In genomic region chr9:37456808-37457207, GRCh38 we compare ENCODE assay signal across 21 cellular contexts. TPM values are rescaled to one million over a fixed set of nuclear protein-coding genes. Genes with fewer than 3 reads are reported as not detected.
DNase-seq lines count a peak whose midpoint lies in the region; ATAC-seq and TF ChIP-seq lines count a peak whose summit lies in the region.
"Had no signal": no experiment of that assay in that cellular context is flagged by ENCODE, and none has a peak within 500 bp of the region (broad histone marks: within the 10 kb centered on the region; RNA-seq: fewer than 3 reads in every experiment).

No MANE protein-coding gene starts in this region.

- DNase-seq in T-helper 1 cell (no peak), mesothelial cell of epicardium (ENCODE audit: low spot score in 2 of 2, unreplicated experiment in 2 of 2) (no peak), UCSD-AML1 (lab: John Stamatoyannopoulos, UW; ENCODE audit: unreplicated experiment) (no peak), NCI-H82 (lab: John Stamatoyannopoulos, UW) (no peak), HCEC 1CT (no peak)
- DNase-seq: AML-193, COR-L47, DMS 273 treated with DMSO at 0.1 percent for 48 hours, H9, Kasumi-1, NCI-H1105, NCI-H1694 treated with DMSO at 0.1 percent for 48 hours, NCI-H510A, NCI-H748 treated with DMSO at 0.1 percent for 48 hours, OCI-M1, SHP77 had no signal

- TF ChIP-seq CTCF in mesothelial cell of epicardium (IDR thresholded peaks at IDR 0.05; ENCODE audit: unreplicated experiment), result no peak

- ATAC-seq in activated T-helper 17 cell treated with anti-CD3 and anti-CD28 coated beads, Interleukin-2, amount 50 U/mL, for 72 hours (replicated peaks), result no peak
- ATAC-seq in GM21381 (IDR thresholded peaks at IDR 0.05; ENCODE audit: unreplicated experiment), result no peak

- H3K4me3 Mint-ChIP-seq in T-helper 1 cell treated with Interleukin-12 subunit alpha and Interleukin-12 subunit beta and Interleukin-4 antibody, amounts not matched to agents 30 μg/mL and 1 μg/mL, for 36 hours, result no peak overlapping the region
- H3K4me3 Mint-ChIP-seq in activated T-helper 17 cell treated with anti-CD3 and anti-CD28 coated beads, Interleukin-2, amount 50 U/mL, for 72 hours, result no peak overlapping the region
- no peak overlapping the region for H3K4me3 Mint-ChIP-seq in mesothelial cell of epicardium
- H3K4me3 Mint-ChIP-seq: CD14-positive monocyte, H9 had no signal

- H3K27me3 Mint-ChIP-seq in T-helper 1 cell treated with Interleukin-12 subunit alpha and Interleukin-12 subunit beta and Interleukin-4 antibody, amounts not matched to agents 30 μg/mL and 1 μg/mL, for 36 hours (ENCODE audit: low read depth), result no peaks in the 10 kb centered on the region
- H3K27me3 Mint-ChIP-seq in activated T-helper 17 cell treated with anti-CD3 and anti-CD28 coated beads, Interleukin-2, amount 50 U/mL, for 72 hours, result no peaks in the 10 kb centered on the region
- no peaks in the 10 kb centered on the region for H3K27me3 Mint-ChIP-seq in mesothelial cell of epicardium (ENCODE audit: low read depth)
- H3K27me3 Mint-ChIP-seq: IgD-negative memory B cell had no signal

- no peaks in the 10 kb centered on the region for H3K36me3 Mint-ChIP-seq in T-helper 1 cell treated with Interleukin-12 subunit alpha and Interleukin-12 subunit beta and Interleukin-4 antibody, amounts not matched to agents 30 μg/mL and 1 μg/mL, for 36 hours (ENCODE audit: low read depth)
- peaks cover 2% of the 10 kb centered on the region for H3K36me3 Mint-ChIP-seq in activated T-helper 17 cell treated with anti-CD3 and anti-CD28 coated beads, Interleukin-2, amount 50 U/mL, for 72 hours (ENCODE audit: low read depth)
- peaks cover 14% of the 10 kb centered on the region for H3K36me3 Mint-ChIP-seq in mesothelial cell of epicardium
- H3K36me3 Mint-ChIP-seq: IgD-negative memory B cell had no signal

- peak overlapping the region; percentile 9 for H3K27ac Mint-ChIP-seq in T-helper 1 cell treated with Interleukin-12 subunit alpha and Interleukin-12 subunit beta and Interleukin-4 antibody, amounts not matched to agents 30 μg/mL and 1 μg/mL, for 36 hours
- peak overlapping the region; percentile 39 for H3K27ac Mint-ChIP-seq in activated T-helper 17 cell treated with anti-CD3 and anti-CD28 coated beads, Interleukin-2, amount 50 U/mL, for 72 hours
- peak overlapping the region; percentile 90 for H3K27ac Mint-ChIP-seq in mesothelial cell of epicardium
- H3K27ac Mint-ChIP-seq: CD14-positive monocyte, H9, IgD-negative memory B cell had no signal

- H3K4me1 Mint-ChIP-seq in T-helper 1 cell treated with Interleukin-12 subunit alpha and Interleukin-12 subunit beta and Interleukin-4 antibody, amounts not matched to agents 30 μg/mL and 1 μg/mL, for 36 hours (ENCODE audit: low read depth), result peaks cover 11% of the 10 kb centered on the region
- peaks cover 11% of the 10 kb centered on the region for H3K4me1 Mint-ChIP-seq in activated T-helper 17 cell treated with anti-CD3 and anti-CD28 coated beads, Interleukin-2, amount 50 U/mL, for 72 hours
- peaks cover 27% of the 10 kb centered on the region for H3K4me1 Mint-ChIP-seq in mesothelial cell of epicardium
- H3K4me1 Mint-ChIP-seq: CD14-positive monocyte had no signal

- H3K9me3 Mint-ChIP-seq in T-helper 1 cell treated with Interleukin-12 subunit alpha and Interleukin-12 subunit beta and Interleukin-4 antibody, amounts not matched to agents 30 μg/mL and 1 μg/mL, for 36 hours, result no peaks in the 10 kb centered on the region
- no peaks in the 10 kb centered on the region for H3K9me3 Mint-ChIP-seq in activated T-helper 17 cell treated with anti-CD3 and anti-CD28 coated beads, Interleukin-2, amount 50 U/mL, for 72 hours
- no peaks in the 10 kb centered on the region for H3K9me3 Mint-ChIP-seq in mesothelial cell of epicardium
- H3K9me3 Mint-ChIP-seq: IgD-negative memory B cell had no signal

RNA-seq across cellular contexts. Expression of gene ZBTB5, which starts 8.4 kb away (rescaled TPM):
- total RNA-seq in activated T-helper 17 cell treated with anti-CD3 and anti-CD28 coated beads, Interleukin-2, amount 50 U/mL, for 72 hours, result 10 to 100 TPM in 1 of 2 donors, 1 to 10 TPM in 1; 7.7 to 13.8 TPM
- 34.2 to 35.3 TPM (median 35.2 TPM) in 3 replicates for total RNA-seq in mesothelial cell of epicardium

RNA-seq across cellular contexts. Expression of gene POLR1E, which starts 28.9 kb away (rescaled TPM):
- total RNA-seq in activated T-helper 17 cell treated with anti-CD3 and anti-CD28 coated beads, Interleukin-2, amount 50 U/mL, for 72 hours, result 10 to 100 TPM; 57.3 to 65.1 TPM
- total RNA-seq in mesothelial cell of epicardium, result 24.9 to 27.3 TPM (median 26.1 TPM) in 3 replicates

RNA-seq across cellular contexts. Expression of gene GRHPR, which starts 34.3 kb away (rescaled TPM):
- total RNA-seq in activated T-helper 17 cell treated with anti-CD3 and anti-CD28 coated beads, Interleukin-2, amount 50 U/mL, for 72 hours, result 10 to 100 TPM; 46.4 to 47.0 TPM
- 99.5 to 106 TPM (median 102 TPM) in 3 replicates for total RNA-seq in mesothelial cell of epicardium

Comparison
In these comparisons a context has a peak if more than half of its experiments do, and no peak if none do; other contexts are left out.
1. H3K27ac Mint-ChIP-seq: peak in every context shown above with its lines; median percentile 90 in mesothelial cell of epicardium; 39 in activated T-helper 17 cell treated with anti-CD3 and anti-CD28 coated beads, Interleukin-2, amount 50 U/mL, for 72 hours; 9 in T-helper 1 cell treated with Interleukin-12 subunit alpha and Interleukin-12 subunit beta and Interleukin-4 antibody, amounts not matched to agents 30 μg/mL and 1 μg/mL, for 36 hours.